In the genomic region with DNA sequence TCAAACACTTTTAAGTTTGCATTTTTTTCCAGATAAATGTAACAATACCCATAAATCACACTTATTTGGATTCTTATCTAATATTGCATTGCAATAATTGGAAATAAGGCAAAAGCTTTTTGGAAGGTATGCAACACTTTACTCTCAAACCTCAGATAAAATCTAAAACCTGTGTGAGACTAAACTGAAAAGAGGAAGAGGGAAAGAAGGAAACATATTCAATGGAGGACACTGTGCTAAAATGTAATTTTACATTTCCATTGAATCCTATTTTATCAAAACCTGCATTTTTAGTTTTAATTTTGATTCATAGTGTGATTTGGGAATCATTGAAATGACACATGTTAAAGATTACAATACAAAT, we compare ENCODE assay signal across 14 cellular contexts.
DNase-seq lines count a peak whose midpoint lies in the region; ATAC-seq and TF ChIP-seq lines count a peak whose summit lies in the region.
"Had no signal": no experiment of that assay in that cellular context is flagged by ENCODE, and none has a peak within 500 bp of the region (broad histone marks: within the 10 kb centered on the region; RNA-seq: fewer than 3 reads in every experiment).

No MANE protein-coding gene starts in this region.

- TF ChIP-seq CTCF in SU-DHL-6 (IDR thresholded peaks at IDR 0.05; ENCODE audit: insufficient read depth, low read length, poor library complexity, severe bottlenecking) (no peak), neutrophil (IDR thresholded peaks at IDR 0.05) (no peak)

- H4K20me1 ChIP-seq in SU-DHL-6 (ENCODE audit: low read depth, low read length) = no peaks in the 10 kb centered on the region

- H3K4me3 ChIP-seq in SU-DHL-6 (ENCODE audit: insufficient read depth, low read length, poor library complexity, severe bottlenecking) (no peak overlapping the region), neutrophil (ENCODE audit: low read depth in 1 of 2, low read length in 1 of 2) (peak overlapping the region in 1 of 2 experiments; percentile 33)
- H3K4me3 ChIP-seq: PC-9 had no signal

- ATAC-seq in GM18502 (IDR thresholded peaks at IDR 0.05; ENCODE audit: poor library complexity, unreplicated experiment) = peak; percentile 24
- no peak for ATAC-seq in left colon
- ATAC-seq: SK-N-SH treated with all-trans-retinoic acid at 6 μM for 48 hours had no signal

- DNase-seq in Kasumi-1 (lab: John Stamatoyannopoulos, UW) (peak; percentile 58 to 64), NCI-H1092 (lab: John Stamatoyannopoulos, UW) (no peak), iPS-NIHi11 (ENCODE audit: low spot score) (no peak), left colon (no peak)
- DNase-seq: activated B cell treated with CpG ODN at 0.5 μM for 24 hours; activated effector memory CD4-positive, alpha-beta T cell treated with Interleukin-2 at 50 U/mL for 16 hours; NCI-H187; NCI-H446 treated with DMSO at 0.1 percent for 48 hours had no signal

- no peak overlapping the region for H3K9ac ChIP-seq in SU-DHL-6 (ENCODE audit: low read length)
- H3K9ac ChIP-seq: KMS-11 had no signal

- H3K36me3 ChIP-seq in SU-DHL-6 (ENCODE audit: low read length) (no peaks in the 10 kb centered on the region), neutrophil (no peaks in the 10 kb centered on the region)

- no peak overlapping the region for H2AFZ ChIP-seq in SU-DHL-6 (ENCODE audit: low read depth, low read length, severe bottlenecking)
- H2AFZ ChIP-seq: PC-9 had no signal

- peaks cover 21 to 35% of the 10 kb centered on the region in 2 experiments for H3K4me1 ChIP-seq in neutrophil (ENCODE audit: control insufficient read depth in 1 of 2, insufficient read depth in 1 of 2, low read depth in 1 of 2, low read length in 1 of 2)

- H3F3A ChIP-seq in SU-DHL-6 (ENCODE audit: insufficient read depth) = no peaks in the 10 kb centered on the region

- no peaks in the 10 kb centered on the region for H3K9me3 ChIP-seq in SU-DHL-6 (ENCODE audit: insufficient read depth, low read length)
- H3K9me3 ChIP-seq in neutrophil = no peaks in the 10 kb centered on the region

- H3K4me2 ChIP-seq in SU-DHL-6 (ENCODE audit: low read depth, low read length, poor library complexity, severe bottlenecking) = peak overlapping the region; percentile 32
- H3K4me2 ChIP-seq: KMS-11, PC-9 had no signal

- H3K27ac ChIP-seq in SU-DHL-6 (ENCODE audit: low read depth, low read length) (no peak overlapping the region), neutrophil (peak overlapping the region; percentile 31)
- H3K27ac ChIP-seq: KMS-11, PC-9 had no signal

- H3K27me3 ChIP-seq in SU-DHL-6 (ENCODE audit: low read length) (no peaks in the 10 kb centered on the region), neutrophil (no peaks in the 10 kb centered on the region)

- intact Hi-C loops in left colon (cut with DNase I, micrococcal nuclease) = no loop called here

- no peaks in the 10 kb centered on the region for H3K9me2 ChIP-seq in SU-DHL-6 (replicated peaks; ENCODE audit: insufficient read depth, low read length)

- no peaks in the 10 kb centered on the region for H3K79me2 ChIP-seq in SU-DHL-6 (ENCODE audit: insufficient read depth, low read length)

Comparison
In these comparisons a context has a peak if more than half of its experiments do, and no peak if none do; other contexts are left out.
1. DNase-seq: peak in Kasumi-1 (2 of 2); none in NCI-H1092 (single experiment), iPS-NIHi11 (single experiment) and left colon (0 of 2).